In the genomic region with DNA sequence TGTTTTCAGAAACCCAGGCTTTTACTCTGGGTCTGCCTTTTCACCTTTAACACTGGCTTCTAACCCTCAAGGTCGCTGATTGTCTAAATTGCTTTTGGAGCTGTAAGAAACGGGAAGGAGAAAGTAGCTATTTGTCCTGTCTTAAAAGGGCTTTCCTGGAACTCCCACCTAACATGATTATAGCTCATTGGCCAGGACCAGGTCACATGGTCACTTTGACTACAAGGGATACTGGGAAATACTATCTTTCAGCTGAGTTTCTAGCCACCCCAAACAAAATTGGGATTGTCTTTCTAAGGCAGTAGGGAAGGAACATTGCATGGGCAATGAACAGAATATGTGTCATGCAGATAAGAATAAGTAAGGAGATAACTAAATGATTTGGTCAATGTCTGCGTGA, we compare ENCODE assay signal across 23 cellular contexts.
DNase-seq lines count a peak whose midpoint lies in the region; ATAC-seq, FAIRE-seq and TF ChIP-seq lines count a peak whose summit lies in the region.
"Had no signal": no experiment of that assay in that cellular context is flagged by ENCODE, and none has a peak within 500 bp of the region (broad histone marks: within the 10 kb centered on the region; RNA-seq: fewer than 3 reads in every experiment).

No MANE protein-coding gene starts in this region.

- H3K27ac Mint-ChIP-seq in activated CD4-positive, alpha-beta T cell treated with anti-CD3 and anti-CD28 coated beads for 36 hours = no peak overlapping the region
- H3K27ac Mint-ChIP-seq: CD4-positive, CD25-positive, alpha-beta regulatory T cell had no signal

- no peaks in the 10 kb centered on the region for H3K27me3 Mint-ChIP-seq in activated CD4-positive, alpha-beta T cell treated with anti-CD3 and anti-CD28 coated beads for 36 hours
- H3K27me3 Mint-ChIP-seq: CD4-positive, CD25-positive, alpha-beta regulatory T cell had no signal

- H3K4me3 ChIP-seq in HUES6 (ENCODE audit: low read depth, low read length) (no peak overlapping the region), K562 (no peak overlapping the region), neuron (ENCODE audit: low read length) (no peak overlapping the region), BE2C (ENCODE audit: low read depth, low read length) (no peak overlapping the region)
- H3K4me3 ChIP-seq: A549, HAP-1 had no signal

- H3K4me1 Mint-ChIP-seq in activated CD4-positive, alpha-beta T cell treated with anti-CD3 and anti-CD28 coated beads for 36 hours = no peaks in the 10 kb centered on the region
- H3K4me1 Mint-ChIP-seq: CD4-positive, CD25-positive, alpha-beta regulatory T cell had no signal

- no peaks in the 10 kb centered on the region for H3K36me3 Mint-ChIP-seq in activated CD4-positive, alpha-beta T cell treated with anti-CD3 and anti-CD28 coated beads for 36 hours (ENCODE audit: low read depth)
- H3K36me3 Mint-ChIP-seq: CD4-positive, CD25-positive, alpha-beta regulatory T cell had no signal

- no peak for TF ChIP-seq POLR2A in K562 (conservative IDR thresholded peaks at IDR 0.05)

- no peaks in the 10 kb centered on the region for H3K9me3 Mint-ChIP-seq in activated CD4-positive, alpha-beta T cell treated with anti-CD3 and anti-CD28 coated beads for 36 hours (ENCODE audit: low read depth)

- CTCF ChIA-PET in K562 (lab: Yijun Ruan, JAX; ENCODE audit: low intra/inter-chr PET ratio) = no interaction called here
- CTCF ChIA-PET in activated CD4-positive, alpha-beta T cell treated with anti-CD3 and anti-CD28 coated beads for 36 hours (lab: Charles Lee) = interaction anchor here (0.7 to 1.3 kb wide), 2 partner anchors 220 to 631 kb away, joined by 3 read pairs; no protein-coding TSS in a partner anchor

- POLR2A ChIA-PET in K562 (lab: Yijun Ruan, JAX) = no interaction called here
- POLR2A ChIA-PET in activated CD4-positive, alpha-beta T cell treated with anti-CD3 and anti-CD28 coated beads for 36 hours (lab: Charles Lee) = no interaction called here

- TF ChIP-seq RAD21 in K562 (CRISPR knock-in tag; conservative IDR thresholded peaks at IDR 0.05 in 1 of 2, IDR thresholded peaks at IDR 0.05 in 1 of 2) = no peak

- peaks cover 33% of the 10 kb centered on the region for H3K4me1 ChIP-seq in HUES6 (ENCODE audit: control insufficient read depth, insufficient read depth, low read length)
- no peaks in the 10 kb centered on the region for H3K4me1 ChIP-seq in K562 (replicated peaks in 1 of 2; ENCODE audit: control insufficient read depth in 2 of 2, insufficient read depth in 2 of 2, low read length in 2 of 2)
- peaks cover 7% of the 10 kb centered on the region for H3K4me1 ChIP-seq in neuron (ENCODE audit: insufficient read depth, low read length)
- peaks cover 9% of the 10 kb centered on the region for H3K4me1 ChIP-seq in BE2C
- H3K4me1 ChIP-seq: A549, HAP-1 had no signal

- no peak overlapping the region for H3K4me3 Mint-ChIP-seq in activated CD4-positive, alpha-beta T cell treated with anti-CD3 and anti-CD28 coated beads for 36 hours
- H3K4me3 Mint-ChIP-seq: CD4-positive, CD25-positive, alpha-beta regulatory T cell had no signal

- DNase-seq in CMK (ENCODE audit: low read depth) (peak; percentile 3), K562 (ENCODE audit: extremely low read depth in 1 of 4, low spot score in 3 of 4) (peak in 2 of 4 experiments; percentile 10 to 14), BE2C (no peak)
- DNase-seq in central memory CD4-positive, alpha-beta T cell = no peak
- no peak for DNase-seq in activated CD4-positive, alpha-beta T cell treated with anti-CD3 and anti-CD28 coated beads for 36 hours
- DNase-seq: CD4-positive, CD25-positive, alpha-beta regulatory T cell; COR-L47; DMS 273 treated with DMSO at 0.1 percent for 48 hours; DMS79 treated with DMSO at 0.1 percent for 48 hours; MM.1S; NCI-H1048; NCI-H1417 treated with DMSO at 0.1 percent for 48 hours; NCI-H1930; NCI-H226; NCI-H510A treated with DMSO at 0.1 percent for 48 hours; NCI-H748 treated with DMSO at 0.1 percent for 48 hours; T-helper 1 cell had no signal

- TF ChIP-seq CTCF in K562 (IDR thresholded peaks at IDR 0.05 in 2 of 3, conservative IDR thresholded peaks at IDR 0.05 in 1 of 3; ENCODE audit: insufficient read depth in 2 of 3, low read depth in 1 of 3, low read length in 3 of 3) (no peak), BE2C (IDR thresholded peaks at IDR 0.05; ENCODE audit: low read depth, low read length) (no peak)

- no peak for FAIRE-seq in K562 (lab: Jason Lieb, UNC)
- FAIRE-seq: A549, HTR-8/SVneo had no signal

- H3K27ac ChIP-seq in HUES6 (ENCODE audit: low read depth, low read length) = peak overlapping the region; percentile 40; the same call in 1 of the 2 replicates
- no peak overlapping the region for H3K27ac ChIP-seq in K562 (ENCODE audit: extremely low read depth, low read depth, low read length)
- H3K27ac ChIP-seq: A549 had no signal

- H2AFZ ChIP-seq in K562 (ENCODE audit: low read depth, low read length) (no peak overlapping the region), neuron (ENCODE audit: low read depth, low read length) (peak overlapping the region; percentile 22)

- H3K9ac ChIP-seq in HUES6 (ENCODE audit: low read length) = no peak overlapping the region
- no peak overlapping the region for H3K9ac ChIP-seq in K562 (ENCODE audit: insufficient read depth in 1 of 2, low read depth in 2 of 2, low read length in 2 of 2)

- no peak for ATAC-seq in K562
- ATAC-seq in activated CD4-positive, alpha-beta T cell treated with anti-CD3 and anti-CD28 coated beads for 36 hours = no peak
- ATAC-seq: A549, Panc1 had no signal

- H3K27me3 ChIP-seq in HUES6 (ENCODE audit: control insufficient read depth, insufficient read depth, low read length) (no peaks in the 10 kb centered on the region), K562 (ENCODE audit: control insufficient read depth in 2 of 2, insufficient read depth in 2 of 2, low read length in 2 of 2) (no peaks in the 10 kb centered on the region), neuron (ENCODE audit: insufficient read depth, low read length) (peaks cover 4% of the 10 kb centered on the region), BE2C (no peaks in the 10 kb centered on the region)

- in situ Hi-C loops in K562 (cut with MboI) = no loop called here

- H4K20me1 ChIP-seq in K562 (replicated peaks; ENCODE audit: control insufficient read depth, insufficient read depth, low read length) = no peaks in the 10 kb centered on the region

- no peak overlapping the region for H3K4me2 ChIP-seq in K562 (ENCODE audit: insufficient read depth, low read length)
- H3K4me2 ChIP-seq: A549 had no signal

- no TSS peak for BruUV-seq in K562 (replicated peaks; lab: Mats Ljungman, UMichigan)

- WGBS in K562 (ENCODE audit: insufficient coverage, low coverage, missing lambda C conversion rate) = 2% methylated on average over 3 of the region's 3 CpGs

- no peaks in the 10 kb centered on the region for H3K9me1 ChIP-seq in K562 (ENCODE audit: control insufficient read depth, insufficient read depth, low read length)

- no peak for TF ChIP-seq EP300 in K562 (IDR thresholded peaks at IDR 0.05; ENCODE audit: low read length)

- H3K36me3 ChIP-seq in HUES6 (ENCODE audit: control insufficient read depth, insufficient read depth, low read length) = no peaks in the 10 kb centered on the region
- H3K36me3 ChIP-seq in K562 (ENCODE audit: control insufficient read depth, insufficient read depth, low read length) = no peaks in the 10 kb centered on the region
- H3K36me3 ChIP-seq in neuron (ENCODE audit: insufficient read depth, low read length) = no peaks in the 10 kb centered on the region
- no peaks in the 10 kb centered on the region for H3K36me3 ChIP-seq in BE2C
- H3K36me3 ChIP-seq: HAP-1 had no signal

- H3K79me2 ChIP-seq in K562 (ENCODE audit: control insufficient read depth, insufficient read depth, low read length) = no peaks in the 10 kb centered on the region

- H3K9me3 ChIP-seq in HUES6 (ENCODE audit: control insufficient read depth, insufficient read depth, low read depth, low read length) (no peaks in the 10 kb centered on the region), K562 (replicated peaks; ENCODE audit: control insufficient read depth, insufficient read depth, low read depth, low read length) (no peaks in the 10 kb centered on the region; the same call in 1 of the 2 replicates), neuron (ENCODE audit: low read length) (no peaks in the 10 kb centered on the region), BE2C (no peaks in the 10 kb centered on the region)
- H3K9me3 ChIP-seq: A549, HAP-1 had no signal

- intact Hi-C loops in K562 (cut with micrococcal nuclease) = no loop called here
- intact Hi-C loops in activated CD4-positive, alpha-beta T cell treated with anti-CD3 and anti-CD28 coated beads for 36 hours (cut with DNase I, micrococcal nuclease) = loop anchor here in 1 of 2 experiments (2.0 kb wide), 1 partner anchor 283 kb away; no protein-coding TSS in a partner anchor

TF ChIP-seq in K562, 482 proteins besides CTCF, POLR2A, EP300 and RAD21 (continues in another document):
- TF ChIP-seq MEF2D (tag; conservative IDR thresholded peaks at IDR 0.05; ENCODE audit: low read depth) = no peak
- TF ChIP-seq, protein P1, sequence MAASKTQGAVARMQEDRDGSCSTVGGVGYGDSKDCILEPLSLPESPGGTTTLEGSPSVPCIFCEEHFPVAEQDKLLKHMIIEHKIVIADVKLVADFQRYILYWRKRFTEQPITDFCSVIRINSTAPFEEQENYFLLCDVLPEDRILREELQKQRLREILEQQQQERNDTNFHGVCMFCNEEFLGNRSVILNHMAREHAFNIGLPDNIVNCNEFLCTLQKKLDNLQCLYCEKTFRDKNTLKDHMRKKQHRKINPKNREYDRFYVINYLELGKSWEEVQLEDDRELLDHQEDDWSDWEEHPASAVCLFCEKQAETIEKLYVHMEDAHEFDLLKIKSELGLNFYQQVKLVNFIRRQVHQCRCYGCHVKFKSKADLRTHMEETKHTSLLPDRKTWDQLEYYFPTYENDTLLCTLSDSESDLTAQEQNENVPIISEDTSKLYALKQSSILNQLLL (CRISPR knock-in tag; IDR thresholded peaks at IDR 0.05; ENCODE audit: borderline replicate concordance) = no peak
- no peak for TF ChIP-seq PREB (CRISPR knock-in tag; IDR thresholded peaks at IDR 0.05)
